In genomic region chr7:1651897-1652296, GRCh38 we compare ENCODE assay signal across 2 cellular contexts.
A peak's percentile ranks its signal among the peaks of the same experiment; 100 is the strongest.
TF ChIP-seq lines count a peak whose summit lies in the region.

No MANE protein-coding gene starts in this region.

TF ChIP-seq in HepG2, 621 proteins besides CTCF, POLR2A, EP300 and RAD21:
- peak; percentile 36; the same call in 1 of the 2 replicates for TF ChIP-seq ZNF768 (CRISPR knock-in tag; IDR thresholded peaks at IDR 0.05)
- peak; percentile 49; the same call in 1 of the 2 replicates for TF ChIP-seq ZMYM3 (CRISPR knock-in tag; IDR thresholded peaks at IDR 0.05)
- TF ChIP-seq ZNF468 (CRISPR knock-in tag; IDR thresholded peaks at IDR 0.05) = no peak
- TF ChIP-seq ZFP36 (IDR thresholded peaks at IDR 0.05; ENCODE audit: borderline replicate concordance, low read depth, low read length, partially characterized antibody) = peak; percentile 33

TF ChIP-seq in K562, 482 proteins besides CTCF, POLR2A, EP300 and RAD21:
- TF ChIP-seq ZNF174 (CRISPR knock-in tag; IDR thresholded peaks at IDR 0.05) = no peak
- TF ChIP-seq EP400 (IDR thresholded peaks at IDR 0.05) = no peak
- TF ChIP-seq ZNF436 (CRISPR knock-in tag; IDR thresholded peaks at IDR 0.05) = peak; percentile 81
- no peak for TF ChIP-seq CC2D1A (IDR thresholded peaks at IDR 0.05)
- no peak for TF ChIP-seq KAT8 (IDR thresholded peaks at IDR 0.05; ENCODE audit: low read depth)
- peak in 1 of 2 experiments; percentile 10; a peak in 1 of 4 replicates for TF ChIP-seq RCOR1 (IDR thresholded peaks at IDR 0.05; ENCODE audit: borderline replicate concordance in 1 of 2, low read depth in 2 of 2, low read length in 2 of 2)
- TF ChIP-seq RBM22 (IDR thresholded peaks at IDR 0.05; ENCODE audit: low read depth, low read length, poor library complexity, severe bottlenecking) = no peak
- no peak for TF ChIP-seq ZNF76 (CRISPR knock-in tag; IDR thresholded peaks at IDR 0.05; ENCODE audit: borderline replicate concordance)
- TF ChIP-seq FUS (optimal IDR thresholded peaks at IDR 0.05; ENCODE audit: low read depth, low read length) = no peak
- TF ChIP-seq BCOR (IDR thresholded peaks at IDR 0.05) = peak; percentile 70; the same call in 1 of the 2 replicates
- no peak for TF ChIP-seq CHD4 (IDR thresholded peaks at IDR 0.05; ENCODE audit: insufficient read depth, insufficient replicate concordance, low read depth, low read length, poor library complexity, severe bottlenecking)
- TF ChIP-seq NKRF (IDR thresholded peaks at IDR 0.05; ENCODE audit: borderline replicate concordance) = no peak
- peak; percentile 97 for TF ChIP-seq ZFP36 (IDR thresholded peaks at IDR 0.05; ENCODE audit: low read depth, low read length, partially characterized antibody)
- TF ChIP-seq NFE2L1 (tag; IDR thresholded peaks at IDR 0.05; ENCODE audit: borderline replicate concordance, low read depth) = no peak
- peak; percentile 91 for TF ChIP-seq RBM25 (IDR thresholded peaks at IDR 0.05; ENCODE audit: low read depth, low read length, severe bottlenecking)
- TF ChIP-seq ELF1 (tag; IDR thresholded peaks at IDR 0.05) = no peak
- TF ChIP-seq ZNF175 (CRISPR knock-in tag; IDR thresholded peaks at IDR 0.05; ENCODE audit: low read depth) = no peak
- 0 out of 4 replicates have a peak, but pooled peaks of 1 of the 2 experiments have one; percentile 38 for TF ChIP-seq KDM1A (IDR thresholded peaks at IDR 0.05)
- no peak for TF ChIP-seq ZNF224 (CRISPR knock-in tag; IDR thresholded peaks at IDR 0.05)
- TF ChIP-seq POLR3A (IDR thresholded peaks at IDR 0.05; ENCODE audit: borderline replicate concordance, extremely low read depth, insufficient read depth, insufficient read length) = no peak
